Comparison of ENCODE assay signal across 29 cellular contexts in the genomic region with DNA sequence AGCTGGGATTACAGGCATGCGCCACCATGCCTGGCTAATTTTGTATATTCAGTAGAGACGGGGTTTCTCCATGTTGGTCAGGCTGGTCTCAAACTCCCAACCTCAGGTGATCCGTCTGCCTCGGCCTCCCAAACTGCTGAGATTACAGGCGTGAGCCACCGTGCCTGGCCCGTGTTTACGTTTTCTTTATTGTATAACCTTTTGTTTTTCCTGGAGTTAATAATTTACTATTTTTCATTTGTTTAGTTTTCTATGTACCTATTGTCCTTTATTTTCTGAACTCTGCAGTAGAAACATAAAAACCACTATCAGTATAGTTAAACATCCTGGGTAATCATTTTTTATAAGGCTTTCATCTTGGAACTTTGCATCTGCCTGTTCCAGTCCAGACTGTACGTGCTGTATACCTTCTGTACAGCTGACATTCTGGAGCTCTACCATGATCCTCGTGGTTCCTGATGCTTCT.
"Had no signal": no experiment of that assay in that cellular context is flagged by ENCODE, and none has a peak within 500 bp of the region (broad histone marks: within the 10 kb centered on the region; RNA-seq: fewer than 3 reads in every experiment).

No MANE protein-coding gene starts in this region.

- H3K4me3 ChIP-seq: Peyer's patch, SJSA1 had no signal

- H3K4me1 ChIP-seq: Peyer's patch, SJSA1 had no signal

- H3K36me3 ChIP-seq: Peyer's patch, SJSA1 had no signal

- H3K27ac ChIP-seq: Peyer's patch, SJSA1 had no signal

- H3K9ac ChIP-seq: SK-N-SH had no signal

- H3K9me3 ChIP-seq: Peyer's patch, SJSA1, SK-N-SH had no signal

- DNase-seq: activated B cell treated with CpG ODN at 0.5 μM for 24 hours; activated CD4-positive, alpha-beta memory T cell treated with anti-CD3 and anti-CD28 coated beads for 36 hours; activated CD4-positive, alpha-beta T cell treated with anti-CD3 and anti-CD28 coated beads for 4 hours; activated CD4-positive, alpha-beta T cell treated with anti-CD3 and anti-CD28 coated beads, Interleukin-2, amount 50 U/mL, for 1 hour; activated CD4-positive, CD25-positive, alpha-beta regulatory T cell treated with anti-CD3 and anti-CD28 coated beads, Interleukin-2, amount 50 U/mL, for 72 hours; activated CD8-positive, alpha-beta memory T cell treated with anti-CD3 and anti-CD28 coated beads, Interleukin-2, amount 50 U/mL, for 4 hours; activated gamma-delta T cell treated with Interleukin-2 at 50 U/mL for 16 hours; activated naive CD4-positive, alpha-beta T cell treated with anti-CD3 and anti-CD28 coated beads for 36 hours; activated naive CD8-positive, alpha-beta T cell treated with anti-CD3 and anti-CD28 coated beads, Interleukin-2, amount 50 U/mL, for 24 hours; activated T-cell treated with anti-CD3 and anti-CD28 coated beads for 4 hours; activated T-cell treated with anti-CD3 and anti-CD28 coated beads, Interleukin-2, amount 50 U/mL, for 4 hours; anterior cingulate cortex; caudate nucleus; NCI-H1092 treated with DMSO at 0.1 percent for 48 hours; NCI-H1417; NCI-H146; NCI-H187; NCI-H2029 treated with DMSO at 0.1 percent for 48 hours; NCI-H226; NCI-H524 treated with DMSO at 0.1 percent for 48 hours; NK-92 treated with Interleukin-12 subunit alpha and Interleukin-12 subunit beta, amount 100 ng/mL, for 24 hours; PC-3; Peyer's patch; RPMI8226; SHP77 treated with DMSO at 0.1 percent for 48 hours; SK-N-SH had no signal

- H3K27me3 ChIP-seq: Peyer's patch, SJSA1 had no signal

- FAIRE-seq: bronchial epithelial cell, TTC549 had no signal

- H3K4me2 ChIP-seq: SK-N-SH had no signal

- ATAC-seq: activated naive CD8-positive, alpha-beta T cell treated with anti-CD3 and anti-CD28 coated beads, Interleukin-2, amount 50 U/mL, for 24 hours; activated T-cell treated with anti-CD3 and anti-CD28 coated beads, Interleukin-2, amount 50 U/mL, for 4 hours; PC-3 had no signal
